ENCODE assay signal across 10 cellular contexts in the genomic region with DNA sequence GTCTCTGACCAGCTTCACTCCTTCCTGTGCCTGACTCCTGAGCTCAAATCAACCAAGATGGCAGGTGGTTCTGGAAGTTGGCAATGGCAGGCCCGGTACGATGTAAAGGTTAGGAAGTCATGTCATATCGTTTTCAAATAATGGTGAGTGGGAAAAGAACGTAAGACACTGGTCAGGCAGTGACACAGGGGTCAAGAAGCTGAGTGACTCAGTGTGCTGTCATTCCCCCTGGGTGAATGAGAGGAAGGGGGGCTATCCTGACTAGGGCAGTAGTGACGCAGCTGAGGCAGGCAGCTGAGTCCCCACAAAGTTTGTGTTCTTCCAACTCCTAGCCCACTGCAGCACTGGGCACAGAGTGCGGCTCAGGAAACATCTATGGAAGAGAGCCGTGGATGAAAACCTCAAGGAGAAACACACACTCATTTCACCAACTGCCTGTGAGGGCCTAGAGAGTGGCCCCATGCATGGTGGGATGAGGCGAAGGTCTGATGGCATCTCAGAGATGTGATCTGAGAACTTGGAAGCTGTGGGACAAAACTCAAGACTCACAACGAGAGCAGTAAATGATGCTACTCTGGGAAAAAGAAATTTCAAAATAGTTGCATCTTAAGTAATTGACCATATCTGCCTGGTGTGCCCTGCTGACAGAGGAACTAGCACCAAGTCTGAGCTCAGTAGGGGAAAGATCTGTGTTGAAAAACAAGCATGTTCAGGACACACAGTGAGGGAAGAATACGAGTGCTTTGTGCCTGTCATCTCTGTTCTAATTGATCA. TPM values are rescaled to one million over a fixed set of nuclear protein-coding genes. Genes with fewer than 3 reads are reported as not detected.
DNase-seq lines count a peak whose midpoint lies in the region; ATAC-seq, FAIRE-seq and TF ChIP-seq lines count a peak whose summit lies in the region.
"Had no signal": no experiment of that assay in that cellular context is flagged by ENCODE, and none has a peak within 500 bp of the region (broad histone marks: within the 10 kb centered on the region; RNA-seq: fewer than 3 reads in every experiment).

No MANE protein-coding gene starts in this region.

- no peak overlapping the region for H3K4me3 ChIP-seq in body of pancreas
- no peak overlapping the region for H3K4me3 ChIP-seq in kidney (ENCODE audit: low read length in 2 of 2)
- peak overlapping the region in 1 of 2 donors; percentile 8 for H3K4me3 ChIP-seq in stomach smooth muscle (ENCODE audit: low read length in 2 of 2)

- DNase-seq in HPDE6-E6E7 (ENCODE audit: extremely low spot score) (peak; percentile 86), body of pancreas (peak in 1 of 4 donors; percentile 39), kidney (peak; percentile 86), putamen (ENCODE audit: low spot score) (no peak)
- DNase-seq in activated CD8-positive, alpha-beta memory T cell treated with anti-CD3 and anti-CD28 coated beads, Interleukin-2, amount 50 U/mL, for 4 hours = no peak

- no peak for FAIRE-seq in kidney (lab: Jason Lieb, UNC)
- FAIRE-seq: GM18507, TTC549 had no signal

- intact Hi-C loops in body of pancreas (cut with DNase I) = no loop called here
- intact Hi-C loops in kidney (cut with DNase I) = no loop called here

- no peak overlapping the region for H3K9ac ChIP-seq in kidney (ENCODE audit: low read length in 2 of 2)
- no peak overlapping the region for H3K9ac ChIP-seq in stomach smooth muscle (ENCODE audit: low read length in 2 of 2)

- H3K27ac ChIP-seq in body of pancreas (peak overlapping the region in 2 of 4 donors; percentile 27 to 42), kidney (ENCODE audit: low read depth in 2 of 2, low read length in 2 of 2) (peak overlapping the region; percentile 35 to 74), stomach smooth muscle (ENCODE audit: low read length) (peak overlapping the region; percentile 46)

- TF ChIP-seq POLR2A in body of pancreas (IDR thresholded peaks at IDR 0.05) = no peak

- no peaks in the 10 kb centered on the region for H3K36me3 ChIP-seq in body of pancreas (replicated peaks in 1 of 2; ENCODE audit: insufficient read depth in 1 of 2, low read depth in 2 of 2)
- no peaks in the 10 kb centered on the region for H3K36me3 ChIP-seq in kidney (ENCODE audit: control insufficient read depth in 1 of 2, insufficient read depth in 2 of 2, low read length in 2 of 2)
- H3K36me3 ChIP-seq in stomach smooth muscle (ENCODE audit: control insufficient read depth in 2 of 2, insufficient read depth in 2 of 2, low read length in 2 of 2) = no peaks in the 10 kb centered on the region

- 72% methylated on average over 10 of the region's 10 CpGs for WGBS in body of pancreas, 2 donors

- H3K27me3 ChIP-seq in body of pancreas (no peaks in the 10 kb centered on the region), stomach smooth muscle (ENCODE audit: control insufficient read depth in 1 of 2, insufficient read depth in 2 of 2, low read length in 2 of 2) (no peaks in the 10 kb centered on the region)

- H3K9me3 ChIP-seq in body of pancreas = no peaks in the 10 kb centered on the region
- no peaks in the 10 kb centered on the region for H3K9me3 ChIP-seq in kidney (ENCODE audit: control insufficient read depth in 1 of 2, low read length in 2 of 2)
- H3K9me3 ChIP-seq in stomach smooth muscle (ENCODE audit: control insufficient read depth in 2 of 2, low read length in 2 of 2) = no peaks in the 10 kb centered on the region

- H3K4me1 ChIP-seq in body of pancreas (peaks cover 32% of the 10 kb centered on the region), kidney (ENCODE audit: control insufficient read depth in 1 of 2, insufficient read depth in 1 of 2, low read depth in 1 of 2, low read length in 2 of 2) (peaks cover 13 to 16% of the 10 kb centered on the region in 2 donors), stomach smooth muscle (ENCODE audit: control insufficient read depth, insufficient read depth, low read length) (peaks cover 70% of the 10 kb centered on the region)

- TF ChIP-seq CTCF in body of pancreas (IDR thresholded peaks at IDR 0.05) (no peak), kidney (IDR thresholded peaks at IDR 0.05; ENCODE audit: borderline replicate concordance, extremely low read depth, insufficient read depth) (no peak)

- ATAC-seq in body of pancreas = peak; percentile 49
- no peak for ATAC-seq in HG03520 (IDR thresholded peaks at IDR 0.05; ENCODE audit: unreplicated experiment)
- ATAC-seq in GM18858 (IDR thresholded peaks at IDR 0.05; ENCODE audit: unreplicated experiment) = no peak

RNA-seq across cellular contexts. Expression of a gene that starts 23.2 kb away (rescaled TPM):
- total RNA-seq in body of pancreas (10 to 100 TPM; 21.3 to 28.0 TPM), kidney (114 TPM)
- polyA plus RNA-seq in kidney (ENCODE audit: insufficient read depth, low read depth, low replicate concordance) = 18.5 TPM

Comparison
In these comparisons a context has a peak if more than half of its experiments do, and no peak if none do; other contexts are left out.
1. DNase-seq: peak in HPDE6-E6E7 (single experiment) and kidney (single experiment); none in putamen (single experiment) and activated CD8-positive, alpha-beta memory T cell treated with anti-CD3 and anti-CD28 coated beads, Interleukin-2, amount 50 U/mL, for 4 hours (single experiment).